In the genomic region with DNA sequence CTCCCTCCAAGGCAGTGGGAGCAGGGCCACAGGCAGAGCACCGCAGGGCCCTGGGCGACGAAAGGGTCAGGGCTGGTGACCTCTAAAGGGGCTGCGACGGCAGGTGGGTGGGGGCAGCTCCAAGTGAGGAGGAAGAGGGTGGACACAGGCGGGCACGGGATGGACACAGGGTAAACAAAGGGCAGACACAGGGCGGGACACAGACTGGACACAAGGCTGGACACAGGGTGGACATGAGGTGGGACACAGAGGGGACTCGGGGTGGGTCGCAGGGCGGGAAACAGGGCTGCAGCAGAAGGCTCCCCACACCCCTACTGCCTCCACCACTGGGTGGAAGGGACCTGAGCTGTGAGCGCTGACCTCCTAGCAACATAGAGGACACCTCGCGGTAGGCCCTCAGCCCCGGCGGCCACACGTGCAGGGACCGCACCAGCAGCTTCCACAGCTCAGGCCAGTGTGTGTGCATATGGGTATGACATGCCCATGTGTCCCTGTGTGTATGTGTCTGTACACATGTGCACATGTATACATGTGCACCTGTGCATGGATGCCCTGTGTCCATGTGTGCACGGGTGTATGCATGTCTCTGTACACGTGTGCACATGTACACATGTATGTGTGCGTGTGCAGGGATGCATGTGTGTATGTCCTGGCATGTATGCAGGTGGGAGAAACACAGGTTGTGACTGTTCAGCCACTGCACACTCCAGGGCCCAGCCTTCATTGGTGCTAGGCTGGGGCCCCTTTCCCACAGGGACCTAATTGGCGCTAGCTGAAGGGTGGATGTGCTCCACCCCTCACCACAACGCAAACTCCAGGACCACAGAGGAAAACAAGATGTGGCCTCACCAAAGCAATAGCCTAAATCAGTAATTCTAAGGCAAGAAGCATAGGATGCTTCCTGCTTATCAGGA, we compare ENCODE assay signal across 1 cellular context.
TF ChIP-seq lines count a peak whose summit lies in the region.

No MANE protein-coding gene starts in this region.

TF ChIP-seq in HepG2, 621 proteins besides CTCF, POLR2A, EP300 and RAD21:
- TF ChIP-seq PHF21A (CRISPR knock-in tag; IDR thresholded peaks at IDR 0.05), result no peak
- peak; percentile 44 for TF ChIP-seq HNRNPLL (IDR thresholded peaks at IDR 0.05; ENCODE audit: low read depth, low read length, poor library complexity, severe bottlenecking)
- 0 out of 2 replicates have a peak, but pooled peaks have one; percentile 19 for TF ChIP-seq ZC3H13 (CRISPR knock-in tag; IDR thresholded peaks at IDR 0.05)
- peak; percentile 49 for TF ChIP-seq AGO2 (optimal IDR thresholded peaks at IDR 0.05; ENCODE audit: low read depth, low read length)
- TF ChIP-seq, protein P1, sequence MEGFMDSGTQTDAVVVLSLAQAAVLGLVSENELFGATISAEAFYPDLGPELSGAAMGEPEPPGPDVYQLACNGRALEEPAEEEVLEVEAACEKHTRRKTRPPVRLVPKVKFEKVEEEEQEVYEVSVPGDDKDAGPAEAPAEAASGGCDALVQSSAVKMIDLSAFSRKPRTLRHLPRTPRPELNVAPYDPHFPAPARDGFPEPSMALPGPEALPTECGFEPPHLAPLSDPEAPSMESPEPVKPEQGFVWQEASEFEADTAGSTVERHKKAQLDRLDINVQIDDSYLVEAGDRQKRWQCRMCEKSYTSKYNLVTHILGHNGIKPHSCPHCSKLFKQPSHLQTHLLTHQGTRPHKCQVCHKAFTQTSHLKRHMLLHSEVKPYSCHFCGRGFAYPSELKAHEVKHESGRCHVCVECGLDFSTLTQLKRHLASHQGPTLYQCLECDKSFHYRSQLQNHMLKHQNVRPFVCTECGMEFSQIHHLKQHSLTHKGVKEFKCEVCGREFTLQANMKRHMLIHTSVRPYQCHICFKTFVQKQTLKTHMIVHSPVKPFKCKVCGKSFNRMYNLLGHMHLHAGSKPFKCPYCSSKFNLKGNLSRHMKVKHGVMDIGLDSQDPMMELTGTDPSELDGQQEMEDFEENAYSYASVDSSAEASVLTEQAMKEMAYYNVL (CRISPR knock-in tag; IDR thresholded peaks at IDR 0.05; ENCODE audit: borderline replicate concordance), result no peak
- TF ChIP-seq MNT (IDR thresholded peaks at IDR 0.05), result peak; percentile 95
